Comparison of ENCODE assay signal across 20 cellular contexts in the genomic region with DNA sequence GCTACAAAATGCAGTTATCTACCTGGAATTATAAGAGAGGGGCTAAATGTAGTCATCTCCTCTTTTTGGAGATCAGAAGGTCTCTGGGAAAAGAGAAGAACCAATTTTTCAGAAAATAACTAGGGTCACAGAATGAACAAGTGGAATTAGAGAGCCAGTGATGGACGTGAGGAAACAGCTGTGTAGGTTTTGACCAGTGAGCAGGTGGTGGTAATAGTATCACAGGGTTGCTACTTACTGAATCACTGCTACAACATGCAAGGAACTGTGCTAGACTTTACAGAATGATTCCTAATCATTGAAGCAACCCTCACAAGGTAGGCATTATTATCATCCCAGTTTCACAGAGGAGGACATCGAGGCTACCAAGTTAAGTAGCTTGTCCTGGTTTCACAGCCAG. TPM values are rescaled to one million over a fixed set of nuclear protein-coding genes. Genes with fewer than 3 reads are reported as not detected.
A peak's percentile ranks its signal among the peaks of the same experiment; 100 is the strongest.
DNase-seq lines count a peak whose midpoint lies in the region; ATAC-seq and TF ChIP-seq lines count a peak whose summit lies in the region.
"Had no signal": no experiment of that assay in that cellular context is flagged by ENCODE, and none has a peak within 500 bp of the region (broad histone marks: within the 10 kb centered on the region; RNA-seq: fewer than 3 reads in every experiment).

No MANE protein-coding gene starts in this region.

- 85 to 89% methylated on average over 2 of the region's 2 CpGs for WGBS in thyroid gland, 2 donors

- no peak for DNase-seq in GM23338 (ENCODE audit: low spot score)
- no peak for DNase-seq in activated B cell treated with CpG ODN at 0.5 μM for 24 hours
- no peak for DNase-seq in nephron progenitor cell
- DNase-seq in DMS53 treated with DMSO at 0.1 percent for 48 hours (lab: John Stamatoyannopoulos, UW; ENCODE audit: unreplicated experiment), result no peak
- DNase-seq in naive thymus-derived CD8-positive, alpha-beta T cell, result no peak
- DNase-seq in T-helper 1 cell, result no peak
- DNase-seq in thyroid gland, result no peak
- DNase-seq: DMS79, KG1, NCI-H1048, NCI-H146, NCI-H2081, NCI-H510A had no signal

- no peak for TF ChIP-seq POLR2A in thyroid gland (IDR thresholded peaks at IDR 0.05)

- H3K27ac Mint-ChIP-seq in GM23338 (no peak overlapping the region), activated B cell treated with CpG ODN at 0.5 μM for 24 hours (no peak overlapping the region), nephron progenitor cell (no peak overlapping the region)
- peak overlapping the region in 2 of 10 donors; percentile 31 to 65 for H3K27ac Mint-ChIP-seq in naive thymus-derived CD8-positive, alpha-beta T cell

- peak overlapping the region; percentile 61 for H3K9ac ChIP-seq in BLaER1

- peaks cover 34% of the 10 kb centered on the region for H3K36me3 Mint-ChIP-seq in GM23338 (ENCODE audit: low read depth)
- H3K36me3 Mint-ChIP-seq in activated B cell treated with CpG ODN at 0.5 μM for 24 hours (ENCODE audit: low read depth), result peaks cover 34% of the 10 kb centered on the region
- peaks cover 32% of the 10 kb centered on the region for H3K36me3 Mint-ChIP-seq in nephron progenitor cell (ENCODE audit: low read depth)
- peaks cover 6 to 13% (median 11%) of the 10 kb centered on the region in 3 donors for H3K36me3 Mint-ChIP-seq in naive thymus-derived CD8-positive, alpha-beta T cell

- peaks cover 16% of the 10 kb centered on the region for H4K20me1 ChIP-seq in BLaER1
- peaks cover 12% of the 10 kb centered on the region for H4K20me1 ChIP-seq in GM23338 (replicated peaks; ENCODE audit: insufficient read depth)

- CTCF ChIA-PET in activated B cell treated with CpG ODN at 0.5 μM for 24 hours (lab: Charles Lee), result interaction anchor here (21.5 to 25.8 kb wide), 2 partner anchors 34 to 53 kb away, joined by 611 to 773 read pairs; partner anchors contain the start of genes LST1, LTA, LTB and NCR3

- POLR2A ChIA-PET in activated B cell treated with CpG ODN at 0.5 μM for 24 hours (lab: Charles Lee), result interaction anchor here (8.7 kb wide), 1 partner anchor 52 kb away, joined by 234 read pairs; no protein-coding TSS in a partner anchor
- POLR2A ChIA-PET in naive thymus-derived CD8-positive, alpha-beta T cell (lab: Charles Lee), result interaction anchor here (0.5 to 8.8 kb wide), 4 partner anchors 27 to 54 kb away, joined by 3 to 155 read pairs (median 4); partner anchors contain the start of gene NCR3

- H3K27ac ChIP-seq in BLaER1 (0 out of 2 replicates have a peak overlapping the region, but pooled peaks have one; percentile 64), GM23338 (ENCODE audit: low read depth) (no peak overlapping the region), thyroid gland (no peak overlapping the region)
- H3K27ac ChIP-seq: A549 had no signal

- H3K9me3 ChIP-seq in BLaER1 (no peaks in the 10 kb centered on the region), thyroid gland (no peaks in the 10 kb centered on the region)
- H3K9me3 ChIP-seq: A549, HAP-1 had no signal

- H3K4me2 ChIP-seq in BLaER1, result peak overlapping the region; percentile 93
- no peak overlapping the region for H3K4me2 ChIP-seq in GM23338
- H3K4me2 ChIP-seq: A549 had no signal

- H3K4me1 Mint-ChIP-seq in GM23338 (peaks cover 27% of the 10 kb centered on the region), activated B cell treated with CpG ODN at 0.5 μM for 24 hours (peaks cover 62% of the 10 kb centered on the region), nephron progenitor cell (peaks cover 74% of the 10 kb centered on the region)
- peaks cover 26 to 65% (median 48%) of the 10 kb centered on the region in 4 donors for H3K4me1 Mint-ChIP-seq in naive thymus-derived CD8-positive, alpha-beta T cell

- H3K79me2 ChIP-seq in GM23338 (replicated peaks; ENCODE audit: insufficient read depth), result peaks cover 37% of the 10 kb centered on the region

- TF ChIP-seq CTCF in GM23338 (conservative IDR thresholded peaks at IDR 0.05; ENCODE audit: low read depth in 2 of 2) (no peak), activated B cell treated with CpG ODN at 0.5 μM for 24 hours (IDR thresholded peaks at IDR 0.05) (no peak), nephron progenitor cell (IDR thresholded peaks at IDR 0.05) (no peak), thyroid gland (IDR thresholded peaks at IDR 0.05) (no peak)

- H3K27me3 Mint-ChIP-seq in GM23338 (ENCODE audit: insufficient read depth, low read depth, poor library complexity) (peaks cover 12% of the 10 kb centered on the region), activated B cell treated with CpG ODN at 0.5 μM for 24 hours (no peaks in the 10 kb centered on the region), nephron progenitor cell (ENCODE audit: low read depth, poor library complexity) (peaks cover 3% of the 10 kb centered on the region)
- H3K27me3 Mint-ChIP-seq in naive thymus-derived CD8-positive, alpha-beta T cell, result no peaks in the 10 kb centered on the region

- no peak overlapping the region for H3K4me3 ChIP-seq in BLaER1
- H3K4me3 ChIP-seq in GM23338, result no peak overlapping the region
- no peak overlapping the region for H3K4me3 ChIP-seq in thyroid gland (replicated peaks in 1 of 3)
- H3K4me3 ChIP-seq: A549, HAP-1 had no signal

- H3K9me3 Mint-ChIP-seq in GM23338 (no peaks in the 10 kb centered on the region; the same call in 2 of the 3 replicates), activated B cell treated with CpG ODN at 0.5 μM for 24 hours (no peaks in the 10 kb centered on the region), nephron progenitor cell (no peaks in the 10 kb centered on the region)
- no peaks in the 10 kb centered on the region for H3K9me3 Mint-ChIP-seq in naive thymus-derived CD8-positive, alpha-beta T cell

- H3K4me3 Mint-ChIP-seq in GM23338, result peak overlapping the region; percentile 22; the same call in 2 of the 3 replicates
- peak overlapping the region; percentile 21 for H3K4me3 Mint-ChIP-seq in activated B cell treated with CpG ODN at 0.5 μM for 24 hours
- peak overlapping the region; percentile 83 for H3K4me3 Mint-ChIP-seq in nephron progenitor cell
- H3K4me3 Mint-ChIP-seq in naive thymus-derived CD8-positive, alpha-beta T cell, result peak overlapping the region in 1 of 10 donors; percentile 34
- H3K4me3 Mint-ChIP-seq: CD14-positive monocyte had no signal

- H3K9me2 ChIP-seq in GM23338 (ENCODE audit: insufficient read depth), result no peaks in the 10 kb centered on the region

- H3K4me1 ChIP-seq in BLaER1 (peaks cover 65% of the 10 kb centered on the region), GM23338 (ENCODE audit: insufficient read depth) (peaks cover 21% of the 10 kb centered on the region), thyroid gland (peaks cover 28 to 30% of the 10 kb centered on the region in 2 donors)

- H3F3A ChIP-seq in GM23338 (replicated peaks; ENCODE audit: low read depth), result peaks cover 11% of the 10 kb centered on the region

- H2AFZ ChIP-seq in GM23338, result no peak overlapping the region

- intact Hi-C loops in activated B cell treated with CpG ODN at 0.5 μM for 24 hours (cut with micrococcal nuclease), result loop anchor here (10.0 kb wide), 1 partner anchor 650 kb away; the partner anchor contains the start of genes GPSM3 and PBX2
- intact Hi-C loops in thyroid gland (cut with DNase I), result loop anchor here (5.0 to 10.0 kb wide), 2 partner anchors 50 to 53 kb away; partner anchors contain the start of gene MICB

- H3K36me3 ChIP-seq in BLaER1 (peaks cover 13% of the 10 kb centered on the region), GM23338 (ENCODE audit: insufficient read depth) (peaks cover 16% of the 10 kb centered on the region), thyroid gland (peaks cover 8 to 16% of the 10 kb centered on the region in 2 donors)

- ATAC-seq in GM23338, result no peak
- ATAC-seq in activated B cell treated with CpG ODN at 0.5 μM for 24 hours (ENCODE audit: low read depth), result no peak
- ATAC-seq in naive thymus-derived CD8-positive, alpha-beta T cell, result no peak
- ATAC-seq: A549 had no signal

- H3K27me3 ChIP-seq in BLaER1, result no peaks in the 10 kb centered on the region
- H3K27me3 ChIP-seq in GM23338 (ENCODE audit: insufficient read depth), result no peaks in the 10 kb centered on the region
- H3K27me3 ChIP-seq in thyroid gland, result no peaks in the 10 kb centered on the region

TF ChIP-seq in GM23338, 12 proteins besides CTCF, POLR2A, EP300 and RAD21 (continues in another document):
- TF ChIP-seq EZH2 (IDR thresholded peaks at IDR 0.05; ENCODE audit: low read depth, unreplicated experiment), result no peak

RNA-seq across cellular contexts. Expression of gene ATP6V1G2, which starts 1.7 kb away (rescaled TPM):
- total RNA-seq in GM23338 (2014; rRNA removed; shearing (Covaris generic)), result 1.6 and 2.4 TPM in 2 replicates
- 2.2 and 2.7 TPM in 2 replicates for polyA plus RNA-seq in GM23338 (2016; fragmentation: Nextera tagmentation; extraction: Ambion mirVana)
- total RNA-seq in activated B cell treated with CpG ODN at 0.5 μM for 24 hours (1.9 and 3.2 TPM in 2 replicates), thyroid gland (1 to 10 TPM; 1.2 to 3.9 (median 2.6) TPM)
- 1 to 10 TPM; 7.9 TPM for total RNA-seq in naive thymus-derived CD8-positive, alpha-beta T cell
- under 1 TPM in 2 of 3 donors, not detected in 1; 0.55 to 0.56 TPM for polyA plus RNA-seq in naive thymus-derived CD8-positive, alpha-beta T cell
- polyA plus RNA-seq: CD14-positive monocyte had no signal

RNA-seq across cellular contexts. Expression of gene NFKBIL1, which starts 2.7 kb away (rescaled TPM):
- 10.1 and 12.3 TPM in 2 replicates for total RNA-seq in GM23338 (2014; rRNA removed; shearing (Covaris generic))
- 8.4 and 9.6 TPM in 2 replicates for polyA plus RNA-seq in GM23338 (2016; fragmentation: Nextera tagmentation; extraction: Ambion mirVana)
- total RNA-seq in activated B cell treated with CpG ODN at 0.5 μM for 24 hours, result 11.7 and 16.7 TPM in 2 replicates
- 10 to 100 TPM; 14.1 to 15.2 TPM for total RNA-seq in naive thymus-derived CD8-positive, alpha-beta T cell
- polyA plus RNA-seq in naive thymus-derived CD8-positive, alpha-beta T cell, result 10 to 100 TPM in 1 of 3 donors, 1 to 10 TPM in 2; 8.4 to 10.0 (median 8.5) TPM
- total RNA-seq in thyroid gland, result 10 to 100 TPM; 23.7 to 34.0 (median 27.5) TPM

RNA-seq across cellular contexts. Expression of gene DDX39B, which starts 2.9 kb away (rescaled TPM):
- total RNA-seq in GM23338 (2014; rRNA removed; shearing (Covaris generic)), result 849 and 866 TPM in 2 replicates
- 341 and 357 TPM in 2 replicates for polyA plus RNA-seq in GM23338 (2016; fragmentation: Nextera tagmentation; extraction: Ambion mirVana)
- total RNA-seq in activated B cell treated with CpG ODN at 0.5 μM for 24 hours (431 and 484 TPM in 2 replicates), thyroid gland (100 to 1,000 TPM; 296 to 339 (median 314) TPM)
- total RNA-seq in naive thymus-derived CD8-positive, alpha-beta T cell, result 100 to 1,000 TPM; 679 to 768 TPM
- polyA plus RNA-seq in naive thymus-derived CD8-positive, alpha-beta T cell, result 100 to 1,000 TPM in 1 of 3 donors, 10 to 100 TPM in 2; 53.6 to 104 (median 96.0) TPM

RNA-seq across cellular contexts. Expression of gene MCCD1, which starts 15.9 kb away (rescaled TPM):
- not detected in 2 replicates for total RNA-seq in GM23338 (2014; rRNA removed; shearing (Covaris generic))
- polyA plus RNA-seq in GM23338 (2016; fragmentation: Nextera tagmentation; extraction: Ambion mirVana), result not detected in 2 replicates
- total RNA-seq in activated B cell treated with CpG ODN at 0.5 μM for 24 hours (not detected in 2 replicates), thyroid gland (not detected)
- not detected for total RNA-seq in naive thymus-derived CD8-positive, alpha-beta T cell
- not detected for polyA plus RNA-seq in naive thymus-derived CD8-positive, alpha-beta T cell
- total RNA-seq: G401, MCF 10A, SK-MEL-5 had no signal
- polyA plus RNA-seq: A549, CD14-positive monocyte had no signal

RNA-seq across cellular contexts. Expression of gene LTA, which starts 27.4 kb away (rescaled TPM):
- total RNA-seq in GM23338 (2014; rRNA removed; shearing (Covaris generic)), result not detected in 2 replicates
- not detected in 2 replicates for polyA plus RNA-seq in GM23338 (2016; fragmentation: Nextera tagmentation; extraction: Ambion mirVana)
- total RNA-seq in activated B cell treated with CpG ODN at 0.5 μM for 24 hours (60.4 and 66.0 TPM in 2 replicates), thyroid gland (not detected)
- total RNA-seq in naive thymus-derived CD8-positive, alpha-beta T cell, result 10 to 100 TPM; 14.3 to 16.2 TPM
- polyA plus RNA-seq in naive thymus-derived CD8-positive, alpha-beta T cell, result 10 to 100 TPM; 11.0 to 40.1 (median 29.9) TPM
- total RNA-seq: G401, MCF 10A, SK-MEL-5 had no signal
